ENCODE assay signal across 8 cellular contexts in genomic region chr15:27219636-27220035, GRCh38.
"Had no signal": no experiment of that assay in that cellular context is flagged by ENCODE, and none has a peak within 500 bp of the region (broad histone marks: within the 10 kb centered on the region; RNA-seq: fewer than 3 reads in every experiment).

No MANE protein-coding gene starts in this region.

- DNase-seq: GM23248, GOT3, H7, HFFc6, IMR-90 had no signal

- H3K9ac ChIP-seq: GM23248 had no signal

- ATAC-seq: HCT116 had no signal

- H3K4me3 ChIP-seq: GM23248, HAP-1, K562 had no signal

- H3K9me3 ChIP-seq: HAP-1 had no signal

- H3K36me3 ChIP-seq: HAP-1 had no signal

- H3K4me1 ChIP-seq: HAP-1 had no signal

- H2AFZ ChIP-seq: GM23248 had no signal

- H3K27ac ChIP-seq: GM23248 had no signal
